24 cellular contexts compared by ENCODE assay signal in the genomic region with DNA sequence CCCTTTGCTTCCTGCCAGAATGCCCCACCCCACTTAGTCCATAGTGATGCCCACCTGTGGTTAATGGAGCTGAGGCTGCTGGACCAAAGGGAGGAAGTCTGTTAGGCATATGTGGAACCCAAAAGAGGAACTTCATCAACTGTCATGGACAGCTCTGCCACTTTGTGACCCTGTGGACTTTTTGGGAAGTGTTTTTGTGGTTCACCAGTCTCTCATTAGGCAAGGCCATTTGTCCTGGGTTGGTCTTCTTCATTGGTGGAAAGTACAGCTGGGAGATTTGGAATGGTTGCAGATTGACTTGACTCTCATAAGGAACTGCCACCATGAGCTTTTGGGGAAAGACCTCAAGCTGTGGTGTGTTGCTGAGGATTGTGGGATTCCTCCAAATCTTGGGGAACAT. TPM values are rescaled to one million over a fixed set of nuclear protein-coding genes. Genes with fewer than 3 reads are reported as not detected.
A peak's percentile ranks its signal among the peaks of the same experiment; 100 is the strongest.
DNase-seq lines count a peak whose midpoint lies in the region; ATAC-seq, FAIRE-seq and TF ChIP-seq lines count a peak whose summit lies in the region.
"Had no signal": no experiment of that assay in that cellular context is flagged by ENCODE, and none has a peak within 500 bp of the region (broad histone marks: within the 10 kb centered on the region; RNA-seq: fewer than 3 reads in every experiment).

No MANE protein-coding gene starts in this region.

- no peak for FAIRE-seq in K562 (lab: Jason Lieb, UNC)
- FAIRE-seq: H1, keratinocyte had no signal

- H2AFZ ChIP-seq in K562 (ENCODE audit: low read depth, low read length) (no peak overlapping the region), trophoblast cell (ENCODE audit: insufficient read depth, low read length, poor library complexity) (no peak overlapping the region)
- H2AFZ ChIP-seq: hepatocyte had no signal

- no peak for TF ChIP-seq RAD21 in K562 (CRISPR knock-in tag; conservative IDR thresholded peaks at IDR 0.05 in 1 of 2, IDR thresholded peaks at IDR 0.05 in 1 of 2)

- no peak overlapping the region for H4K91ac ChIP-seq in trophoblast cell (ENCODE audit: low read depth, low read length)

- ATAC-seq in K562, result no peak
- no peak for ATAC-seq in GM21717 (IDR thresholded peaks at IDR 0.05; ENCODE audit: unreplicated experiment)
- ATAC-seq in GM18907 (IDR thresholded peaks at IDR 0.05; ENCODE audit: unreplicated experiment), result no peak
- ATAC-seq: activated CD8-positive, alpha-beta memory T cell treated with anti-CD3 and anti-CD28 coated beads, Interleukin-2, amount 10 ng/mL, durations not matched to agents 7 days and 5 days; sciatic nerve had no signal

- TF ChIP-seq POLR2A in K562 (conservative IDR thresholded peaks at IDR 0.05), result no peak

- H3K23ac ChIP-seq in trophoblast cell (ENCODE audit: low read length), result no peak overlapping the region

- H3K4me3 ChIP-seq in K562 (no peak overlapping the region), trophoblast cell (ENCODE audit: low read depth, low read length) (no peak overlapping the region)
- H3K4me3 ChIP-seq: hepatocyte had no signal

- BruUV-seq in K562 (replicated peaks; lab: Mats Ljungman, UMichigan), result no TSS peak

- POLR2A ChIA-PET in K562 (lab: Yijun Ruan, JAX), result interaction anchor here (1.2 kb wide), 1 partner anchor 9 kb away, joined by 3 read pairs; no protein-coding TSS in a partner anchor

- H2AK5ac ChIP-seq in trophoblast cell (ENCODE audit: low read length), result no peak overlapping the region

- H3K27ac ChIP-seq in K562 (ENCODE audit: extremely low read depth, low read depth, low read length) (no peak overlapping the region), trophoblast cell (ENCODE audit: low read depth, low read length) (no peak overlapping the region)
- H3K27ac ChIP-seq: hepatocyte had no signal

- no peaks in the 10 kb centered on the region for H3K27me3 ChIP-seq in K562 (ENCODE audit: control insufficient read depth in 2 of 2, insufficient read depth in 2 of 2, low read length in 2 of 2)
- H3K27me3 ChIP-seq in trophoblast cell (ENCODE audit: insufficient read depth, low read length), result no peaks in the 10 kb centered on the region
- H3K27me3 ChIP-seq: hepatocyte had no signal

- in situ Hi-C loops in K562 (cut with MboI), result no loop called here

- TF ChIP-seq EP300 in K562 (IDR thresholded peaks at IDR 0.05; ENCODE audit: low read length), result no peak

- H3K18ac ChIP-seq in trophoblast cell (ENCODE audit: low read length), result no peak overlapping the region

- no peak overlapping the region for H2BK5ac ChIP-seq in trophoblast cell (ENCODE audit: low read depth, low read length, poor library complexity)

- CTCF ChIA-PET in K562 (lab: Yijun Ruan, JAX; ENCODE audit: low intra/inter-chr PET ratio), result no interaction called here

- H3K9me3 ChIP-seq in K562 (replicated peaks; ENCODE audit: control insufficient read depth, insufficient read depth, low read depth, low read length) (no peaks in the 10 kb centered on the region), trophoblast cell (ENCODE audit: insufficient read depth, low read depth, low read length) (no peaks in the 10 kb centered on the region)

- H3K4me1 ChIP-seq in K562 (replicated peaks in 1 of 2; ENCODE audit: control insufficient read depth in 2 of 2, insufficient read depth in 2 of 2, low read length in 2 of 2) (no peaks in the 10 kb centered on the region; a peak in 1 of 5 replicates), trophoblast cell (ENCODE audit: control insufficient read depth in 1 of 2, insufficient read depth in 2 of 2, low read length in 2 of 2) (no peaks in the 10 kb centered on the region)

- H3K79me1 ChIP-seq in trophoblast cell (ENCODE audit: low read length), result no peaks in the 10 kb centered on the region

- no peak overlapping the region for H4K12ac ChIP-seq in trophoblast cell (ENCODE audit: low read depth, low read length)

- TF ChIP-seq CTCF in K562 (IDR thresholded peaks at IDR 0.05 in 2 of 3, conservative IDR thresholded peaks at IDR 0.05 in 1 of 3; ENCODE audit: insufficient read depth in 2 of 3, low read depth in 1 of 3, low read length in 3 of 3), result no peak

- no peaks in the 10 kb centered on the region for H3K79me2 ChIP-seq in K562 (ENCODE audit: control insufficient read depth, insufficient read depth, low read length)
- no peaks in the 10 kb centered on the region for H3K79me2 ChIP-seq in trophoblast cell (ENCODE audit: control insufficient read depth, insufficient read depth, low read length, poor library complexity)
- H3K79me2 ChIP-seq: hepatocyte had no signal

- H3K9me1 ChIP-seq in K562 (ENCODE audit: control insufficient read depth, insufficient read depth, low read length), result no peaks in the 10 kb centered on the region

- H4K20me1 ChIP-seq in K562 (replicated peaks; ENCODE audit: control insufficient read depth, insufficient read depth, low read length), result no peaks in the 10 kb centered on the region

- H3K4me2 ChIP-seq in K562 (ENCODE audit: insufficient read depth, low read length) (no peak overlapping the region), trophoblast cell (ENCODE audit: low read length) (no peak overlapping the region)
- H3K4me2 ChIP-seq: hepatocyte had no signal

- H3K4ac ChIP-seq in trophoblast cell (ENCODE audit: low read depth, low read length), result no peak overlapping the region

- peak; percentile 77 for DNase-seq in GF-D8 (lab: John Stamatoyannopoulos, UW)
- peak; percentile 82 for DNase-seq in NOMO-1 treated with dmso at 0.1 percent for 144 hours (lab: John Stamatoyannopoulos, UW; ENCODE audit: unreplicated experiment)
- no peak for DNase-seq in K562 (ENCODE audit: extremely low read depth in 1 of 4, low spot score in 3 of 4)
- peak; percentile 26 to 32 for DNase-seq in trophoblast cell
- no peak for DNase-seq in COLO668 (lab: John Stamatoyannopoulos, UW; ENCODE audit: unreplicated experiment)
- DNase-seq: activated CD4-positive, alpha-beta T cell treated with anti-CD3 and anti-CD28 coated beads for 1 hour; activated CD8-positive, alpha-beta memory T cell treated with anti-CD3 and anti-CD28 coated beads, Interleukin-2, amount 10 ng/mL, durations not matched to agents 7 days and 5 days; activated effector memory CD4-positive, alpha-beta T cell treated with Interleukin-2 at 50 U/mL for 16 hours; cerebellar nuclear complex; NCI-H1105 treated with DMSO at 0.1 percent for 48 hours; NCI-H2171; NCI-H748 treated with DMSO at 0.1 percent for 48 hours; stimulated activated CD4-positive, alpha-beta T cell treated with anti-CD3 and anti-CD28 coated beads, Interleukin-2, amount 100 ng/mL, for 48 hours; T-helper 2 cell had no signal

- intact Hi-C loops in K562 (cut with micrococcal nuclease), result no loop called here

- H3K9ac ChIP-seq in K562 (ENCODE audit: insufficient read depth in 1 of 2, low read depth in 2 of 2, low read length in 2 of 2), result no peak overlapping the region
- peak overlapping the region; percentile 46 for H3K9ac ChIP-seq in trophoblast cell (ENCODE audit: low read length)

- no peaks in the 10 kb centered on the region for H3K36me3 ChIP-seq in K562 (ENCODE audit: control insufficient read depth, insufficient read depth, low read length)
- no peaks in the 10 kb centered on the region for H3K36me3 ChIP-seq in trophoblast cell (ENCODE audit: control insufficient read depth in 1 of 2, insufficient read depth in 2 of 2, low read length in 2 of 2)

- no peak overlapping the region for H2BK12ac ChIP-seq in trophoblast cell (ENCODE audit: low read length)

- H3K14ac ChIP-seq in trophoblast cell (ENCODE audit: low read length), result no peak overlapping the region

- no peak overlapping the region for H4K8ac ChIP-seq in trophoblast cell (ENCODE audit: low read depth, low read length)

- H2BK120ac ChIP-seq in trophoblast cell (ENCODE audit: insufficient read depth, low read length, poor library complexity), result no peak overlapping the region

TF ChIP-seq in K562, 482 proteins besides CTCF, POLR2A, EP300 and RAD21:
- peak; percentile 64; the same call in 1 of the 2 replicates for TF ChIP-seq SPI1 (IDR thresholded peaks at IDR 0.05; ENCODE audit: borderline replicate concordance, low read depth, low read length)
- no peak for TF ChIP-seq SNIP1 (IDR thresholded peaks at IDR 0.05; ENCODE audit: low read depth)

RNA-seq across cellular contexts. Expression of a gene that starts 31.9 kb away (rescaled TPM):
- not detected in 2 replicates for total RNA-seq in K562 (2011; cell fraction: chromatin; rRNA removed; ENCODE audit: low replicate concordance)
- not detected in 2 replicates for total RNA-seq in K562 (2011; cell fraction: nucleolus; rRNA removed)
- total RNA-seq in K562 (2011; cell fraction: nucleoplasm; rRNA removed), result not detected in 2 replicates
- total RNA-seq in K562 (2014; rRNA removed), result not detected in 2 replicates
- not detected in 2 replicates for total RNA-seq in K562 (2014; rRNA removed; fragmentation: Illumina TruSeq; extraction: Trizol)
- total RNA-seq in K562 (2015; rRNA removed; fragmentation: Illumina TruSeq; extraction: Trizol), result not detected in 2 replicates
- total RNA-seq in K562 (2021), result not detected in 2 replicates
- polyA plus RNA-seq in K562 (2011; rRNA removed), result not detected in 2 replicates
- not detected in 2 replicates for polyA plus RNA-seq in K562 (2011; cell fraction: cytosol; rRNA removed)
- not detected in 2 replicates for polyA plus RNA-seq in K562 (2011; cell fraction: nucleus; rRNA removed)
- polyA plus RNA-seq in K562 (2012), result not detected in 2 replicates
- polyA plus RNA-seq in K562 (2014; fragmentation: Illumina TruSeq; extraction: Trizol), result not detected in 2 replicates
- not detected for polyA plus RNA-seq in K562 (2014; fragmentation: Nextera tagmentation; extraction: Ambion mirVana)
- not detected in 2 replicates for polyA plus RNA-seq in K562 (2014; rRNA removed)
- not detected in 2 replicates for polyA minus RNA-seq in K562 (2011; rRNA and poly(A)+ RNA removed)
- polyA minus RNA-seq in K562 (2011; cell fraction: cytosol; rRNA and poly(A)+ RNA removed), result not detected in 2 replicates
- not detected in 2 replicates for polyA minus RNA-seq in K562 (2011; cell fraction: nucleus; rRNA and poly(A)+ RNA removed)
- polyA plus RNA-seq in trophoblast cell (2013), result not detected in 2 replicates
- total RNA-seq: fibroblast of lung, H1, hepatocyte, mesothelial cell of epicardium, sciatic nerve, subcutaneous adipose tissue had no signal
- polyA plus RNA-seq: fibroblast of lung, H1, hepatocyte, IgD-negative memory B cell, keratinocyte had no signal

Comparison
In these comparisons a context has a peak if more than half of its experiments do, and no peak if none do; other contexts are left out.
1. DNase-seq: peak in GF-D8 (single experiment), NOMO-1 treated with dmso at 0.1 percent for 144 hours (single experiment) and trophoblast cell (2 of 2); none in K562 (0 of 4) and COLO668 (single experiment).